8 cellular contexts compared by ENCODE assay signal in genomic region chr14:75561013-75561432, GRCh38. TPM values are rescaled to one million over a fixed set of nuclear protein-coding genes. Genes with fewer than 3 reads are reported as not detected.
DNase-seq lines count a peak whose midpoint lies in the region; ATAC-seq and TF ChIP-seq lines count a peak whose summit lies in the region.

No MANE protein-coding gene starts in this region.

- H3K27me3 ChIP-seq in BJ (ENCODE audit: control insufficient read depth, insufficient read depth, low read length) (peaks cover 5% of the 10 kb centered on the region), kidney epithelial cell (ENCODE audit: control insufficient read depth, insufficient read depth, low read length) (peaks cover 4% of the 10 kb centered on the region)

- H3K4me3 ChIP-seq in BJ (ENCODE audit: low read depth, low read length) (no peak overlapping the region), kidney epithelial cell (ENCODE audit: low read depth, low read length) (no peak overlapping the region)

- no peaks in the 10 kb centered on the region for H3K36me3 ChIP-seq in BJ (ENCODE audit: control insufficient read depth, insufficient read depth, low read length)
- H3K36me3 ChIP-seq in kidney epithelial cell (ENCODE audit: control insufficient read depth, insufficient read depth, low read length): no peaks in the 10 kb centered on the region

- ATAC-seq in HG03159 (IDR thresholded peaks at IDR 0.05; ENCODE audit: unreplicated experiment): no peak

- POLR2A ChIA-PET in BJ (lab: Charles Lee): no interaction called here

- CTCF ChIA-PET in BJ (lab: Yijun Ruan, JAX): interaction anchor here (0.5 to 5.6 kb wide), 37 partner anchors 9 to 420 kb away, joined by 3 to 104 read pairs (median 4); partner anchors contain the start of genes BATF, ERG28, FLVCR2 and TTLL5

- TF ChIP-seq CTCF in BJ (IDR thresholded peaks at IDR 0.05; ENCODE audit: insufficient read depth, low read depth, low read length) (peak; percentile 90), GM20000 (IDR thresholded peaks at IDR 0.05; ENCODE audit: extremely low read depth, missing control alignments) (peak; percentile 71), kidney epithelial cell (IDR thresholded peaks at IDR 0.05; ENCODE audit: insufficient read depth, low read length, poor library complexity, severe bottlenecking) (peak; percentile 89)

- DNase-seq in BJ (ENCODE audit: low read depth) (no peak), GM20000 (ENCODE audit: low spot score) (peak; percentile 61), NCI-H1694 treated with DMSO at 0.1 percent for 48 hours (lab: John Stamatoyannopoulos, UW) (peak; percentile 79), T-helper 9 cell (peak; percentile 51), cerebellum (ENCODE audit: low spot score) (peak; percentile 44), kidney epithelial cell (ENCODE audit: low read depth) (peak; percentile 53)
- DNase-seq in stimulated activated CD8-positive, alpha-beta memory T cell treated with anti-CD3 and anti-CD28 coated beads, Interleukin-12 subunit alpha, Interleukin-12 subunit beta, amount 100 ng/mL, for 1 hour (ENCODE audit: low read depth): peak; percentile 27

RNA-seq across cellular contexts. Expression of gene FLVCR2, which starts 17.4 kb away (rescaled TPM):
- polyA plus RNA-seq in BJ (2011; rRNA removed): 0.64 and 0.70 TPM in 2 replicates
- 0.31 and 0.62 TPM in 2 replicates for polyA minus RNA-seq in BJ (2011; rRNA and poly(A)+ RNA removed)
- 6.4 TPM for total RNA-seq in cerebellum
- total RNA-seq in kidney epithelial cell: 0.75 and 1.0 TPM in 2 replicates

RNA-seq across cellular contexts. Expression of gene BATF, which starts 38.8 kb away (rescaled TPM):
- not detected in 2 replicates for polyA plus RNA-seq in BJ (2011; rRNA removed)
- polyA minus RNA-seq in BJ (2011; rRNA and poly(A)+ RNA removed): not detected in 2 replicates
- total RNA-seq in cerebellum (not detected), kidney epithelial cell (0.14 TPM in 1 of 2 replicates, not detected in the other)
